8 cellular contexts compared by ENCODE assay signal in genomic region chr17:17044846-17045561, GRCh38. TPM values are rescaled to one million over a fixed set of nuclear protein-coding genes. Genes with fewer than 3 reads are reported as not detected.
DNase-seq lines count a peak whose midpoint lies in the region; ATAC-seq and TF ChIP-seq lines count a peak whose summit lies in the region.

No MANE protein-coding gene starts in this region.

- peak overlapping the region; percentile 74 for H3K27ac ChIP-seq in DND-41 (ENCODE audit: low read length)
- H3K27ac ChIP-seq in muscle layer of colon (ENCODE audit: low read depth, low read length) = peak overlapping the region; percentile 75

- no peaks in the 10 kb centered on the region for H3K9me3 ChIP-seq in DND-41 (ENCODE audit: insufficient read depth, low read length, severe bottlenecking)
- no peaks in the 10 kb centered on the region for H3K9me3 ChIP-seq in muscle layer of colon (ENCODE audit: low read length)

- peaks cover 60% of the 10 kb centered on the region for H4K20me1 ChIP-seq in DND-41 (ENCODE audit: insufficient read depth, low read length)

- no peaks in the 10 kb centered on the region for H3K27me3 ChIP-seq in DND-41 (ENCODE audit: insufficient read depth, low read length, poor library complexity)
- no peaks in the 10 kb centered on the region for H3K27me3 ChIP-seq in muscle layer of colon (ENCODE audit: control insufficient read depth in 1 of 2, insufficient read depth in 2 of 2, low read length in 2 of 2)

- H3K4me1 ChIP-seq in DND-41 (ENCODE audit: insufficient read depth, low read length) (peaks cover 44% of the 10 kb centered on the region), muscle layer of colon (ENCODE audit: insufficient read depth, low read length) (peaks cover 45% of the 10 kb centered on the region)

- DNase-seq in DND-41 = peak; percentile 75
- peak; percentile 92 for DNase-seq in HT1080 (ENCODE audit: low read depth)
- DNase-seq in SKM-1 treated with dmso at 0.1 percent for 144 hours (lab: John Stamatoyannopoulos, UW; ENCODE audit: unreplicated experiment) = peak; percentile 95
- DNase-seq in epidermal melanocyte (ENCODE audit: insufficient read length, low spot score) = peak; percentile 70
- DNase-seq in cerebellar nuclear complex (lab: John Stamatoyannopoulos, UW) = no peak

- H3K4me3 ChIP-seq in DND-41 (ENCODE audit: low read depth in 1 of 2, low read length in 2 of 2) (peak overlapping the region; percentile 66 to 75; a peak in 3 of 4 replicates), muscle layer of colon (ENCODE audit: low read depth in 1 of 2, low read length in 2 of 2) (peak overlapping the region in 1 of 2 donors; percentile 23)

- ATAC-seq in DND-41 (ENCODE audit: insufficient read depth, low read depth) (peak; percentile 58), HG02642 (IDR thresholded peaks at IDR 0.05; ENCODE audit: poor library complexity, unreplicated experiment) (no peak), GM21515 (IDR thresholded peaks at IDR 0.05; ENCODE audit: unreplicated experiment) (no peak)

- H3K36me3 ChIP-seq in DND-41 (ENCODE audit: insufficient read depth, low read length) = no peaks in the 10 kb centered on the region; the same call in 1 of the 2 replicates
- no peaks in the 10 kb centered on the region for H3K36me3 ChIP-seq in muscle layer of colon (ENCODE audit: insufficient read depth, low read length)

- H2AFZ ChIP-seq in DND-41 (ENCODE audit: low read depth, low read length) = no peak overlapping the region

- H3K9ac ChIP-seq in DND-41 (ENCODE audit: low read depth, low read length) (peak overlapping the region; percentile 71), muscle layer of colon (ENCODE audit: low read length) (no peak overlapping the region)

- peak overlapping the region; percentile 84 for H3K4me2 ChIP-seq in DND-41 (ENCODE audit: insufficient read depth, low read length)

- peaks cover 73% of the 10 kb centered on the region for H3K79me2 ChIP-seq in DND-41 (ENCODE audit: insufficient read depth, low read length)

- TF ChIP-seq CTCF in DND-41 (IDR thresholded peaks at IDR 0.05; ENCODE audit: borderline replicate concordance, extremely low read depth, low read length, poor library complexity, severe bottlenecking) = no peak

RNA-seq across cellular contexts. Expression of gene MPRIP, which starts 2.7 kb away (rescaled TPM):
- 290 and 340 TPM in 2 replicates for total RNA-seq in HT1080 (2014; rRNA removed; shearing (Covaris generic))
- polyA plus RNA-seq in HT1080 (2015; cell fraction: cytosol; rRNA removed) = 179 and 190 TPM in 2 replicates
- 243 and 291 TPM in 2 replicates for polyA plus RNA-seq in HT1080 (2015; cell fraction: nucleus; rRNA removed)

Comparison
In these comparisons a context has a peak if more than half of its experiments do, and no peak if none do; other contexts are left out.
1. DNase-seq: peak in DND-41 (single experiment), HT1080 (single experiment), SKM-1 treated with dmso at 0.1 percent for 144 hours (single experiment) and epidermal melanocyte (single experiment); none in cerebellar nuclear complex (0 of 2).